19 cellular contexts compared by ENCODE assay signal in genomic region chr18:41145526-41145925, GRCh38.
A peak's percentile ranks its signal among the peaks of the same experiment; 100 is the strongest.
DNase-seq lines count a peak whose midpoint lies in the region; ATAC-seq, FAIRE-seq and TF ChIP-seq lines count a peak whose summit lies in the region.
"Had no signal": no experiment of that assay in that cellular context is flagged by ENCODE, and none has a peak within 500 bp of the region (broad histone marks: within the 10 kb centered on the region; RNA-seq: fewer than 3 reads in every experiment).

No MANE protein-coding gene starts in this region.

- H3K9me3 ChIP-seq in GM23248 (ENCODE audit: low read depth) (no peaks in the 10 kb centered on the region), IMR-90 (ENCODE audit: control insufficient read depth, insufficient read depth, low read length) (no peaks in the 10 kb centered on the region), stomach (no peaks in the 10 kb centered on the region)
- H3K9me3 ChIP-seq: BE2C had no signal

- no TSS peak for BruUV-seq in IMR-90 (replicated peaks; lab: Mats Ljungman, UMichigan)

- no peak for ATAC-seq in IMR-90 (ENCODE audit: low read depth)
- ATAC-seq in foreskin keratinocyte: peak; percentile 68
- no peak for ATAC-seq in SK-N-SH treated with all-trans-retinoic acid at 6 μM for 48 hours

- H4K20me1 ChIP-seq in GM23248 (ENCODE audit: insufficient read depth) (no peaks in the 10 kb centered on the region), IMR-90 (ENCODE audit: insufficient read depth, low read length) (no peaks in the 10 kb centered on the region)

- intact Hi-C loops in IMR-90 (cut with micrococcal nuclease) (loop anchor here (10.0 kb wide), 1 partner anchor 229 kb away; no protein-coding TSS in a partner anchor), stomach (cut with DNase I; ENCODE audit: low total_unique reads) (no loop called here)

- dilution Hi-C loops in IMR-90 (cut with HindIII; ENCODE audit: low sequenced_read_pairs, unreplicated experiment): no loop called here

- H3K4me2 ChIP-seq in GM23248 (ENCODE audit: unreplicated experiment): no peak overlapping the region
- no peak overlapping the region for H3K4me2 ChIP-seq in IMR-90 (ENCODE audit: low read depth, low read length)
- H3K4me2 ChIP-seq: PC-9 had no signal

- no peak overlapping the region for H3K23ac ChIP-seq in IMR-90 (ENCODE audit: low read depth, low read length)

- in situ Hi-C loops in GM23248 (cut with MboI) (no loop called here), IMR-90 (cut with MboI; ENCODE audit: low sequenced_read_pairs) (no loop called here)

- H2BK120ac ChIP-seq in IMR-90 (ENCODE audit: low read depth, low read length): no peak overlapping the region; the same call in 1 of the 2 replicates

- H3K4ac ChIP-seq in IMR-90 (ENCODE audit: low read depth, low read length): peak overlapping the region; percentile 20; the same call in 1 of the 2 replicates

- H3K9me1 ChIP-seq in IMR-90 (ENCODE audit: insufficient read depth, low read length): no peaks in the 10 kb centered on the region

- POLR2A ChIA-PET in IMR-90 (lab: Charles Lee; ENCODE audit: unreplicated experiment): no interaction called here

- 0 out of 2 replicates have a peak overlapping the region, but pooled peaks have one; percentile 25 for H3K14ac ChIP-seq in IMR-90 (replicated peaks; ENCODE audit: low read depth, low read length)

- H2AFZ ChIP-seq in GM23248: no peak overlapping the region
- peak overlapping the region; percentile 27 for H2AFZ ChIP-seq in IMR-90 (replicated peaks; ENCODE audit: low read length, poor library complexity)
- H2AFZ ChIP-seq: PC-9 had no signal

- no peaks in the 10 kb centered on the region for H3F3A ChIP-seq in GM23248 (ENCODE audit: insufficient read depth)

- H3K36me3 ChIP-seq in GM23248 (ENCODE audit: low read depth): no peaks in the 10 kb centered on the region
- H3K36me3 ChIP-seq in IMR-90 (ENCODE audit: control insufficient read depth, insufficient read depth, low read length): no peaks in the 10 kb centered on the region
- H3K36me3 ChIP-seq in bronchial epithelial cell (ENCODE audit: control insufficient read depth, insufficient read depth, low read length): no peaks in the 10 kb centered on the region
- H3K36me3 ChIP-seq in stomach: no peaks in the 10 kb centered on the region
- H3K36me3 ChIP-seq: BE2C had no signal

- TF ChIP-seq POLR2A in IMR-90 (IDR thresholded peaks at IDR 0.05; ENCODE audit: low read depth, low read length): no peak
- TF ChIP-seq POLR2A in stomach (IDR thresholded peaks at IDR 0.05): no peak

- no peak overlapping the region for H4K5ac ChIP-seq in IMR-90 (ENCODE audit: low read depth, low read length)

- H2AK5ac ChIP-seq in IMR-90 (ENCODE audit: low read depth, low read length): no peak overlapping the region

- no peak overlapping the region for H2AK9ac ChIP-seq in IMR-90 (replicated peaks; ENCODE audit: low read depth, low read length, poor library complexity)

- H3K27ac ChIP-seq in GM23248: no peak overlapping the region
- no peak overlapping the region for H3K27ac ChIP-seq in IMR-90 (ENCODE audit: insufficient read depth, low read length)
- H3K27ac ChIP-seq in foreskin keratinocyte: no peak overlapping the region
- H3K27ac ChIP-seq in stomach: no peak overlapping the region
- H3K27ac ChIP-seq: PC-9 had no signal

- H3K9ac ChIP-seq in GM23248: no peak overlapping the region
- no peak overlapping the region for H3K9ac ChIP-seq in IMR-90 (ENCODE audit: low read depth, low read length)

- H3K27me3 ChIP-seq in GM23248 (replicated peaks; ENCODE audit: insufficient read depth) (no peaks in the 10 kb centered on the region), IMR-90 (ENCODE audit: control insufficient read depth, insufficient read depth, low read length) (no peaks in the 10 kb centered on the region), bronchial epithelial cell (ENCODE audit: control insufficient read depth, insufficient read depth, low read length) (no peaks in the 10 kb centered on the region), foreskin keratinocyte (no peaks in the 10 kb centered on the region), stomach (no peaks in the 10 kb centered on the region)
- H3K27me3 ChIP-seq: BE2C had no signal

- no peak overlapping the region for H3K4me3 ChIP-seq in GM23248
- no peak overlapping the region for H3K4me3 ChIP-seq in IMR-90 (ENCODE audit: insufficient read depth, low read depth, low read length)
- no peak overlapping the region for H3K4me3 ChIP-seq in bronchial epithelial cell (ENCODE audit: low read depth, low read length)
- H3K4me3 ChIP-seq in stomach: no peak overlapping the region
- H3K4me3 ChIP-seq: PC-9 had no signal

- no peaks in the 10 kb centered on the region for H3K9me2 ChIP-seq in GM23248 (ENCODE audit: insufficient read depth)

- H3K79me1 ChIP-seq in IMR-90 (ENCODE audit: low read depth in 1 of 2, low read length in 2 of 2): no peaks in the 10 kb centered on the region

- H2BK20ac ChIP-seq in IMR-90 (ENCODE audit: low read depth, low read length): peak overlapping the region; percentile 15; the same call in 1 of the 2 replicates

- CTCF ChIA-PET in IMR-90 (lab: Yijun Ruan, JAX): no interaction called here

- no peaks in the 10 kb centered on the region for H3K79me2 ChIP-seq in GM23248 (ENCODE audit: insufficient read depth)

- no peak overlapping the region for H2BK5ac ChIP-seq in IMR-90 (ENCODE audit: low read depth, low read length, poor library complexity, severe bottlenecking)

- no peak overlapping the region for H4K8ac ChIP-seq in IMR-90 (ENCODE audit: low read depth in 2 of 2, low read length in 2 of 2)

- DNase-seq in GM23248 (peak; percentile 2), IMR-90 (no peak), bronchial epithelial cell (ENCODE audit: low read depth) (peak; percentile 96), foreskin keratinocyte (peak; percentile 84 to 85), stomach (no peak), MV-4-11 (lab: John Stamatoyannopoulos, UW) (no peak), NCI-H2196 (lab: John Stamatoyannopoulos, UW; ENCODE audit: unreplicated experiment) (no peak)
- DNase-seq: BE2C; CD4-positive, CD25-positive, alpha-beta regulatory T cell; EL; GF-D8; NCI-H1048; NCI-H1417 treated with DMSO at 0.1 percent for 48 hours; NCI-H2029 treated with DMSO at 0.1 percent for 48 hours; NCI-H510A; PC-9; RPMI8226 had no signal

- no peak overlapping the region for H4K91ac ChIP-seq in IMR-90 (ENCODE audit: insufficient read depth, low read depth, low read length)

- FAIRE-seq in bronchial epithelial cell (lab: Jason Lieb, UNC): no peak
- FAIRE-seq: HTR-8/SVneo had no signal

- no peaks in the 10 kb centered on the region for H3K4me1 ChIP-seq in GM23248 (ENCODE audit: insufficient read depth)
- H3K4me1 ChIP-seq in IMR-90 (ENCODE audit: control insufficient read depth, insufficient read depth, low read length): no peaks in the 10 kb centered on the region; the same call in 1 of the 2 replicates
- peaks cover 29% of the 10 kb centered on the region for H3K4me1 ChIP-seq in foreskin keratinocyte
- no peaks in the 10 kb centered on the region for H3K4me1 ChIP-seq in stomach
- H3K4me1 ChIP-seq: BE2C had no signal

- H3K18ac ChIP-seq in IMR-90 (ENCODE audit: low read depth, low read length): no peak overlapping the region

- TF ChIP-seq CTCF in IMR-90 (conservative IDR thresholded peaks at IDR 0.05; ENCODE audit: low read depth, low read length) (no peak), bronchial epithelial cell (IDR thresholded peaks at IDR 0.05; ENCODE audit: insufficient read depth, low read length, severe bottlenecking) (no peak), foreskin keratinocyte (conservative IDR thresholded peaks at IDR 0.05) (no peak), stomach (IDR thresholded peaks at IDR 0.05) (no peak)

- H2BK15ac ChIP-seq in IMR-90 (ENCODE audit: low read depth, low read length): no peak overlapping the region

- TF ChIP-seq RAD21 in IMR-90 (IDR thresholded peaks at IDR 0.05; ENCODE audit: low read length): no peak

- TF ChIP-seq EP300 in stomach (IDR thresholded peaks at IDR 0.05): no peak

- WGBS in GM23248 (ENCODE audit: low coverage in 1 of 2, low lambda C conversion rate in 2 of 2, missing lambda C conversion rate in 2 of 2), 2 experiments: 4 to 11% methylated on average over 1 of the region's 1 CpG
- no CpG with 5 or more reads among the region's 1 CpG for WGBS in IMR-90 (ENCODE audit: extremely low coverage in 2 of 2, insufficient read length in 1 of 2), 2 experiments
- WGBS in stomach, 5 donors: 40 to 83% (median 61%) methylated on average over 1 of the region's 1 CpG

- H3K56ac ChIP-seq in IMR-90 (ENCODE audit: extremely low read depth, insufficient read depth, low read length): no peak overlapping the region

TF ChIP-seq in IMR-90, 13 proteins besides CTCF, POLR2A, EP300 and RAD21:
- TF ChIP-seq CEBPB (IDR thresholded peaks at IDR 0.05; ENCODE audit: low read depth, low read length) (no peak), BHLHE40 (IDR thresholded peaks at IDR 0.05; ENCODE audit: low read depth, low read length) (no peak), FOS (IDR thresholded peaks at IDR 0.05; ENCODE audit: low read depth, low read length) (no peak), MAZ (IDR thresholded peaks at IDR 0.05; ENCODE audit: borderline replicate concordance, low read depth, low read length) (no peak), SMC3 (IDR thresholded peaks at IDR 0.05; ENCODE audit: low read depth, low read length) (no peak)

TF ChIP-seq in SK-N-SH treated with all-trans-retinoic acid at 6 μM for 48 hours, 23 proteins besides CTCF, POLR2A, EP300 and RAD21:
- no peak for TF ChIP-seq RARB (CRISPR knock-in tag; IDR thresholded peaks at IDR 0.05)
- no peak for TF ChIP-seq PPARA (CRISPR knock-in tag; IDR thresholded peaks at IDR 0.05; ENCODE audit: borderline replicate concordance)
- no peak for TF ChIP-seq ZFP30 (CRISPR knock-in tag; IDR thresholded peaks at IDR 0.05)
- no peak for TF ChIP-seq ARNTL (CRISPR knock-in tag; IDR thresholded peaks at IDR 0.05; ENCODE audit: borderline replicate concordance, low read depth)

Comparison
In these comparisons a context has a peak if more than half of its experiments do, and no peak if none do; other contexts are left out.
1. DNase-seq: peak in GM23248 (single experiment), bronchial epithelial cell (single experiment) and foreskin keratinocyte (2 of 2); none in IMR-90 (single experiment), stomach (single experiment), MV-4-11 (single experiment) and NCI-H2196 (single experiment).